ENCODE assay signal across 1 cellular context in genomic region chr2:9630750-9631483, GRCh38.
A peak's percentile ranks its signal among the peaks of the same experiment; 100 is the strongest.
TF ChIP-seq lines count a peak whose summit lies in the region.

TSS of gene YWHAQ (minus strand) at chr2:9630997. CDS start at chr2:9630452, 545 bp downstream.

TF ChIP-seq in HepG2, 621 proteins besides CTCF, POLR2A, EP300 and RAD21 (continued from another document and continues in another):
- TF ChIP-seq REL (CRISPR knock-in tag; conservative IDR thresholded peaks at IDR 0.05) (peak; percentile 18; the same call in 1 of the 2 replicates), ARID5B (CRISPR knock-in tag; IDR thresholded peaks at IDR 0.05) (peak; percentile 41; the same call in 1 of the 2 replicates), ZNF678 (CRISPR knock-in tag; IDR thresholded peaks at IDR 0.05) (no peak; the same call in 1 of the 2 replicates), AHR (CRISPR knock-in tag; IDR thresholded peaks at IDR 0.05) (peak; percentile 19; the same call in 1 of the 2 replicates), KLF12 (CRISPR knock-in tag; IDR thresholded peaks at IDR 0.05; ENCODE audit: borderline replicate concordance) (no peak; the same call in 1 of the 2 replicates), ZNF790 (CRISPR knock-in tag; IDR thresholded peaks at IDR 0.05; ENCODE audit: borderline replicate concordance) (peak; percentile 72; the same call in 1 of the 2 replicates), PREB (CRISPR knock-in tag; IDR thresholded peaks at IDR 0.05) (no peak), MIER2 (CRISPR knock-in tag; IDR thresholded peaks at IDR 0.05) (no peak), ZNF496 (CRISPR knock-in tag; IDR thresholded peaks at IDR 0.05; ENCODE audit: insufficient replicate concordance) (no peak), ZBTB1 (CRISPR knock-in tag; IDR thresholded peaks at IDR 0.05; ENCODE audit: borderline replicate concordance) (no peak), ZNF451 (CRISPR knock-in tag; IDR thresholded peaks at IDR 0.05) (no peak), CAMTA2 (CRISPR knock-in tag; IDR thresholded peaks at IDR 0.05; ENCODE audit: borderline replicate concordance) (0 out of 2 replicates have a peak, but pooled peaks have one; percentile 29), ETV5 (CRISPR knock-in tag; IDR thresholded peaks at IDR 0.05; ENCODE audit: borderline replicate concordance) (peak; percentile 78; the same call in 1 of the 2 replicates), ZHX2 (IDR thresholded peaks at IDR 0.05; ENCODE audit: low read depth) (peak; percentile 17; the same call in 1 of the 2 replicates), ZHX2 (CRISPR knock-in tag; IDR thresholded peaks at IDR 0.05; ENCODE audit: borderline replicate concordance) (0 out of 2 replicates have a peak, but pooled peaks have one; percentile 47), TFE3 (CRISPR knock-in tag; IDR thresholded peaks at IDR 0.05) (no peak; the same call in 1 of the 2 replicates), ZNF740 (CRISPR knock-in tag; IDR thresholded peaks at IDR 0.05) (peak; percentile 62; the same call in 1 of the 2 replicates), ZNF101 (CRISPR knock-in tag; IDR thresholded peaks at IDR 0.05; ENCODE audit: borderline replicate concordance, low read depth) (0 out of 2 replicates have a peak, but pooled peaks have one; percentile 21), ZUFSP (CRISPR knock-in tag; IDR thresholded peaks at IDR 0.05; ENCODE audit: borderline replicate concordance) (no peak), HNRNPK (IDR thresholded peaks at IDR 0.05; ENCODE audit: low read depth, low read length, poor library complexity, severe bottlenecking) (peak; percentile 79), IRF2 (CRISPR knock-in tag; IDR thresholded peaks at IDR 0.05) (no peak; the same call in 1 of the 2 replicates), CHD4 (IDR thresholded peaks at IDR 0.05; ENCODE audit: borderline replicate concordance, low read length) (no peak), ZNF660 (CRISPR knock-in tag; IDR thresholded peaks at IDR 0.05; ENCODE audit: borderline replicate concordance, low read depth) (no peak), HMG20B (CRISPR knock-in tag; conservative IDR thresholded peaks at IDR 0.05) (peak; percentile 77), ASH2L (IDR thresholded peaks at IDR 0.05; ENCODE audit: insufficient read length, low read depth, low read length) (peak; percentile 96), MAZ (IDR thresholded peaks at IDR 0.05; ENCODE audit: borderline replicate concordance, low read depth, low read length) (peak; percentile 99), MAZ (CRISPR knock-in tag; IDR thresholded peaks at IDR 0.05; ENCODE audit: low read depth) (peak; percentile 95), ZFP1 (CRISPR knock-in tag; IDR thresholded peaks at IDR 0.05) (peak; percentile 36), RXRB (CRISPR knock-in tag; IDR thresholded peaks at IDR 0.05; ENCODE audit: borderline replicate concordance) (peak; percentile 52; the same call in 1 of the 2 replicates), SNAPC2 (CRISPR knock-in tag; IDR thresholded peaks at IDR 0.05) (peak; percentile 79; the same call in 1 of the 2 replicates), ZNF264 (CRISPR knock-in tag; IDR thresholded peaks at IDR 0.05) (peak; percentile 82; the same call in 1 of the 2 replicates), ZNF17 (CRISPR knock-in tag; IDR thresholded peaks at IDR 0.05) (no peak), ZNF841 (CRISPR knock-in tag; IDR thresholded peaks at IDR 0.05; ENCODE audit: borderline replicate concordance) (no peak), FIP1L1 (IDR thresholded peaks at IDR 0.05; ENCODE audit: borderline replicate concordance, insufficient read depth, low read depth, low read length) (no peak), SKI (IDR thresholded peaks at IDR 0.05; ENCODE audit: partially characterized antibody) (peak; percentile 23), FOSL2 (CRISPR knock-in tag; IDR thresholded peaks at IDR 0.05) (peak; percentile 48; the same call in 1 of the 2 replicates), NR1H2 (CRISPR knock-in tag; IDR thresholded peaks at IDR 0.05; ENCODE audit: borderline replicate concordance, low read depth) (no peak), RBFOX2 (IDR thresholded peaks at IDR 0.05; ENCODE audit: low read depth, low read length) (peak; percentile 99), NFE2L2 (IDR thresholded peaks at IDR 0.05; ENCODE audit: low read length) (no peak), ARID2 (CRISPR knock-in tag; IDR thresholded peaks at IDR 0.05; ENCODE audit: borderline replicate concordance) (no peak), RFXAP (CRISPR knock-in tag; IDR thresholded peaks at IDR 0.05; ENCODE audit: borderline replicate concordance) (peak; percentile 100), ARNT (IDR thresholded peaks at IDR 0.05) (no peak), CEBPZ (IDR thresholded peaks at IDR 0.05; ENCODE audit: low read length) (no peak), HMGA1 (CRISPR knock-in tag; conservative IDR thresholded peaks at IDR 0.05) (no peak)
